In genomic region chr12:79682593-79682992, GRCh38 we compare ENCODE assay signal across 21 cellular contexts. TPM values are rescaled to one million over a fixed set of nuclear protein-coding genes. Genes with fewer than 3 reads are reported as not detected.
DNase-seq lines count a peak whose midpoint lies in the region; ATAC-seq and TF ChIP-seq lines count a peak whose summit lies in the region.
"Had no signal": no experiment of that assay in that cellular context is flagged by ENCODE, and none has a peak within 500 bp of the region (broad histone marks: within the 10 kb centered on the region; RNA-seq: fewer than 3 reads in every experiment).

No MANE protein-coding gene starts in this region.

- H3K4me1 ChIP-seq in GM23338 (ENCODE audit: insufficient read depth) (peaks cover 77% of the 10 kb centered on the region), OCI-LY1 (ENCODE audit: insufficient read depth, low read length, severe bottlenecking) (peaks cover 93% of the 10 kb centered on the region), mammary epithelial cell (ENCODE audit: insufficient read depth, low read length) (peaks cover 48% of the 10 kb centered on the region)

- H3K79me2 ChIP-seq in GM23338 (replicated peaks; ENCODE audit: insufficient read depth): peaks cover 100% of the 10 kb centered on the region
- peaks cover 98% of the 10 kb centered on the region for H3K79me2 ChIP-seq in OCI-LY1 (ENCODE audit: insufficient read depth, low read length)
- H3K79me2 ChIP-seq in mammary epithelial cell (ENCODE audit: insufficient read depth, low read length): peaks cover 99% of the 10 kb centered on the region

- H3K27me3 ChIP-seq in GM23338 (ENCODE audit: insufficient read depth) (no peaks in the 10 kb centered on the region), OCI-LY1 (ENCODE audit: insufficient read depth, low read length) (no peaks in the 10 kb centered on the region), mammary epithelial cell (ENCODE audit: insufficient read depth, low read length) (no peaks in the 10 kb centered on the region)
- H3K27me3 ChIP-seq: MG63 had no signal

- DNase-seq in Calu3 (no peak), GM23338 (ENCODE audit: low spot score) (no peak), mammary epithelial cell (no peak), nucleus accumbens (lab: John Stamatoyannopoulos, UW) (no peak), NK-92 (lab: John Stamatoyannopoulos, UW; ENCODE audit: unreplicated experiment) (no peak), ACHN (no peak)
- DNase-seq in stimulated activated CD4-positive, alpha-beta T cell treated with anti-CD3 and anti-CD28 coated beads, Interleukin-1b, Interleukin-23, amount 100 ng/mL, for 48 hours: no peak
- DNase-seq: CD4-positive, alpha-beta T cell; DND-41; GF-D8; H7; KG1; MG63; NCI-H1092 treated with DMSO at 0.1 percent for 48 hours; NCI-H187; NCI-H526 treated with DMSO at 0.1 percent for 48 hours; NK-92 treated with Interleukin-12 subunit alpha and Interleukin-12 subunit beta, amount 100 ng/mL, for 24 hours; T-cell; T-helper 9 cell had no signal

- no peaks in the 10 kb centered on the region for H3K9me2 ChIP-seq in GM23338 (ENCODE audit: insufficient read depth)
- H3K9me2 ChIP-seq in OCI-LY1 (ENCODE audit: low read depth, low read length): no peaks in the 10 kb centered on the region

- WGBS in mammary epithelial cell (ENCODE audit: low coverage, missing lambda C conversion rate): 63% methylated on average over 1 of the region's 1 CpG

- no peaks in the 10 kb centered on the region for H3F3A ChIP-seq in GM23338 (replicated peaks; ENCODE audit: low read depth)
- H3F3A ChIP-seq in OCI-LY1 (ENCODE audit: insufficient read depth, low read length): no peaks in the 10 kb centered on the region

- H3K27ac ChIP-seq in GM23338 (ENCODE audit: low read depth): 0 out of 2 replicates have a peak overlapping the region, but pooled peaks have one; percentile 2
- peak overlapping the region; percentile 56 for H3K27ac ChIP-seq in OCI-LY1 (ENCODE audit: low read depth, low read length, poor library complexity, severe bottlenecking)
- no peak overlapping the region for H3K27ac ChIP-seq in mammary epithelial cell (ENCODE audit: insufficient read depth, low read depth, low read length)

- BruUV-seq in Calu3 (replicated peaks; lab: Mats Ljungman, UMichigan) (no TSS peak), mammary epithelial cell (replicated peaks; lab: Mats Ljungman, UMichigan) (no TSS peak)

- H3K4me3 ChIP-seq in GM23338: peak overlapping the region; percentile 1; the same call in 1 of the 2 replicates
- no peak overlapping the region for H3K4me3 ChIP-seq in OCI-LY1 (ENCODE audit: low read depth, low read length, poor library complexity, severe bottlenecking)
- no peak overlapping the region for H3K4me3 ChIP-seq in mammary epithelial cell (replicated peaks in 1 of 3; ENCODE audit: insufficient read depth in 1 of 3, low read depth in 2 of 3, low read length in 3 of 3)
- H3K4me3 ChIP-seq: MG63 had no signal

- ATAC-seq in GM23338: no peak
- ATAC-seq: T-cell had no signal

- CTCF ChIA-PET in Calu3 (lab: Charles Lee) (interaction anchor here (1.2 kb wide), 1 partner anchor 10 kb away, joined by 3 read pairs; no protein-coding TSS in a partner anchor), mammary epithelial cell (lab: Charles Lee; ENCODE audit: low non-redundant PET) (no interaction called here)

- H3K9ac ChIP-seq in OCI-LY1 (ENCODE audit: low read length) (peak overlapping the region; percentile 19; the same call in 1 of the 2 replicates), mammary epithelial cell (ENCODE audit: insufficient read depth, low read length) (no peak overlapping the region)

- peaks cover 60% of the 10 kb centered on the region for H3K4me1 Mint-ChIP-seq in Calu3 (ENCODE audit: low read depth, unreplicated experiment)
- peaks cover 67% of the 10 kb centered on the region for H3K4me1 Mint-ChIP-seq in GM23338

- TF ChIP-seq CTCF in Calu3 (IDR thresholded peaks at IDR 0.05; ENCODE audit: unreplicated experiment): no peak
- no peak for TF ChIP-seq CTCF in GM23338 (conservative IDR thresholded peaks at IDR 0.05; ENCODE audit: low read depth in 2 of 2)
- no peak for TF ChIP-seq CTCF in OCI-LY1 (IDR thresholded peaks at IDR 0.05; ENCODE audit: low read length)
- no peak for TF ChIP-seq CTCF in mammary epithelial cell (conservative IDR thresholded peaks at IDR 0.05 in 1 of 2, IDR thresholded peaks at IDR 0.05 in 1 of 2; ENCODE audit: extremely low read depth in 1 of 2, insufficient read depth in 1 of 2, low read depth in 1 of 2, low read length in 2 of 2)

- dilution Hi-C loops in mammary epithelial cell (cut with HindIII; ENCODE audit: low sequenced_read_pairs): no loop called here

- H3K36me3 Mint-ChIP-seq in Calu3 (ENCODE audit: insufficient read depth, unreplicated experiment) (peaks cover 47% of the 10 kb centered on the region), GM23338 (ENCODE audit: low read depth) (peaks cover 10% of the 10 kb centered on the region)
- H3K36me3 Mint-ChIP-seq: T-cell had no signal

- H3K27me3 Mint-ChIP-seq in Calu3 (ENCODE audit: unreplicated experiment) (no peaks in the 10 kb centered on the region), GM23338 (ENCODE audit: insufficient read depth, low read depth, poor library complexity) (peaks cover 4% of the 10 kb centered on the region)
- H3K27me3 Mint-ChIP-seq: B cell had no signal

- H3K9me3 Mint-ChIP-seq in Calu3 (ENCODE audit: low read depth, unreplicated experiment): no peaks in the 10 kb centered on the region
- no peaks in the 10 kb centered on the region for H3K9me3 Mint-ChIP-seq in GM23338
- H3K9me3 Mint-ChIP-seq: CD4-positive, alpha-beta T cell; T-cell had no signal

- in situ Hi-C loops in mammary epithelial cell (cut with MboI; ENCODE audit: low sequenced_read_pairs in 2 of 2): no loop called here
- in situ Hi-C loops in ACHN (cut with HindIII; ENCODE audit: low pct_ligation_motif_present, low pct_unique_long_range_greater_than_20kb, low sequenced_read_pairs): no loop called here

- peak overlapping the region; percentile 39 for H3K4me2 ChIP-seq in GM23338
- H3K4me2 ChIP-seq in OCI-LY1 (ENCODE audit: low read length): peak overlapping the region; percentile 39; the same call in 1 of the 2 replicates
- peak overlapping the region; percentile 6 for H3K4me2 ChIP-seq in mammary epithelial cell (ENCODE audit: insufficient read depth, low read depth, low read length)

- peaks cover 89% of the 10 kb centered on the region for H4K20me1 ChIP-seq in GM23338 (replicated peaks; ENCODE audit: insufficient read depth)
- no peaks in the 10 kb centered on the region for H4K20me1 ChIP-seq in OCI-LY1 (ENCODE audit: insufficient read depth, low read length)
- H4K20me1 ChIP-seq in mammary epithelial cell (ENCODE audit: insufficient read depth, low read length): no peaks in the 10 kb centered on the region

- H3K27ac Mint-ChIP-seq in Calu3 (ENCODE audit: unreplicated experiment): peak overlapping the region; percentile 45
- no peak overlapping the region for H3K27ac Mint-ChIP-seq in GM23338
- H3K27ac Mint-ChIP-seq: B cell; CD4-positive, alpha-beta T cell; T-cell had no signal

- intact Hi-C loops in Calu3 (cut with micrococcal nuclease; ENCODE audit: unreplicated experiment): loop anchor here (5.0 kb wide), 1 partner anchor 35 kb away; no protein-coding TSS in a partner anchor
- intact Hi-C loops in mammary epithelial cell (cut with micrococcal nuclease): no loop called here

- H3K36me3 ChIP-seq in GM23338 (ENCODE audit: insufficient read depth) (no peaks in the 10 kb centered on the region), OCI-LY1 (ENCODE audit: insufficient read depth, low read length) (peaks cover 4% of the 10 kb centered on the region; the same call in 1 of the 2 replicates), mammary epithelial cell (ENCODE audit: insufficient read depth, low read length) (no peaks in the 10 kb centered on the region)

- no peak overlapping the region for H2AFZ ChIP-seq in GM23338
- H2AFZ ChIP-seq in OCI-LY1 (ENCODE audit: low read length): no peak overlapping the region
- no peak overlapping the region for H2AFZ ChIP-seq in mammary epithelial cell (ENCODE audit: low read depth, low read length)

- no peaks in the 10 kb centered on the region for H3K9me3 ChIP-seq in OCI-LY1 (ENCODE audit: low read length)
- no peaks in the 10 kb centered on the region for H3K9me3 ChIP-seq in mammary epithelial cell (replicated peaks; ENCODE audit: insufficient read depth, low read length)
- H3K9me3 ChIP-seq: MG63 had no signal

- H3K4me3 Mint-ChIP-seq in Calu3 (ENCODE audit: low read depth, unreplicated experiment): peak overlapping the region; percentile 49
- H3K4me3 Mint-ChIP-seq in GM23338: peak overlapping the region; percentile 57; the same call in 2 of the 3 replicates
- H3K4me3 Mint-ChIP-seq: B cell; CD4-positive, alpha-beta T cell; T-cell had no signal

RNA-seq across cellular contexts. Expression of gene PAWR, which starts 8.2 kb away (rescaled TPM):
- 172 and 204 TPM in 2 replicates for total RNA-seq in Calu3 (2022)
- total RNA-seq in GM23338 (2014; rRNA removed; shearing (Covaris generic)): 159 and 180 TPM in 2 replicates
- 136 and 149 TPM in 2 replicates for polyA plus RNA-seq in GM23338 (2016; fragmentation: Nextera tagmentation; extraction: Ambion mirVana)
- total RNA-seq in mammary epithelial cell: 100 to 1,000 TPM; 108 to 179 TPM
- 10.4 TPM for polyA plus RNA-seq in mammary epithelial cell
- polyA minus RNA-seq in mammary epithelial cell: 10.6 TPM
